Comparison of ENCODE assay signal across 30 cellular contexts in genomic region chr11:60515144-60515855, GRCh38. TPM values are rescaled to one million over a fixed set of nuclear protein-coding genes. Genes with fewer than 3 reads are reported as not detected.
"Had no signal": no experiment of that assay in that cellular context is flagged by ENCODE, and none has a peak within 500 bp of the region (broad histone marks: within the 10 kb centered on the region; RNA-seq: fewer than 3 reads in every experiment).

Gene MS4A13 (plus strand): TSS chr11:60515392. CDS start chr11:60518084, 2,692 bp downstream.

- H3K36me3 Mint-ChIP-seq: activated naive CD8-positive, alpha-beta T cell had no signal

- H3K27ac ChIP-seq: epithelial cell of prostate, esophagus squamous epithelium, pancreas, prostate gland, skin epidermis, upper lobe of left lung had no signal

- H3K9me3 ChIP-seq: pancreas, prostate gland had no signal

- H3K9me3 Mint-ChIP-seq: central memory CD8-positive, alpha-beta T cell; T-helper 2 cell treated with Interferon-gamma antibody and Interleukin-4, amounts not matched to agents 5 μg/mL and 100 μg/mL, for 36 hours had no signal

- ATAC-seq: left ventricle myocardium superior, pancreas, sciatic nerve had no signal

- H3K36me3 ChIP-seq: esophagus squamous epithelium, pancreas, prostate gland, upper lobe of left lung had no signal

- DNase-seq: activated CD4-positive, alpha-beta T cell treated with anti-CD3 and anti-CD28 coated beads for 4 hours; activated CD4-positive, alpha-beta T cell treated with anti-CD3 and anti-CD28 coated beads, Interleukin-2, amount 50 U/mL, for 4 hours; activated CD8-positive, alpha-beta memory T cell treated with anti-CD3 and anti-CD28 coated beads for 24 hours; activated effector memory CD4-positive, alpha-beta T cell treated with Interleukin-2 at 50 U/mL for 16 hours; activated naive CD4-positive, alpha-beta T cell treated with Interleukin-2 at 50 U/mL for 16 hours; anterior cingulate cortex; effector CD8-positive, alpha-beta T cell; esophagus squamous epithelium; foreskin melanocyte; islet precursor cell; left ventricle myocardium superior; mammary epithelial cell; naive B cell; retina; stimulated activated CD4-positive, alpha-beta T cell treated with anti-CD3 and anti-CD28 coated beads, Interleukin-12 subunit alpha, Interleukin-12 subunit beta, amount 100 ng/mL, for 4 hours; stimulated activated CD4-positive, alpha-beta T cell treated with anti-CD3 and anti-CD28 coated beads, Interleukin-4, amount 100 ng/mL, for 1 hour had no signal

- H3K4me1 ChIP-seq: esophagus squamous epithelium, pancreas, prostate gland had no signal

- H3K4me3 Mint-ChIP-seq: activated naive CD8-positive, alpha-beta T cell; central memory CD8-positive, alpha-beta T cell; naive B cell; stimulated activated naive CD8-positive, alpha-beta T cell treated with anti-CD3 and anti-CD28 coated beads, Interleukin-15, Interleukin-2, amounts not matched to agents 100 ng/mL and 50 ng/mL, for 24 hours; T-helper 2 cell treated with Interferon-gamma antibody and Interleukin-4, amounts not matched to agents 5 μg/mL and 100 μg/mL, for 36 hours had no signal

- H3K4me1 Mint-ChIP-seq: central memory CD8-positive, alpha-beta T cell had no signal

- H3K27me3 ChIP-seq: esophagus squamous epithelium, pancreas, upper lobe of left lung had no signal

- H3K4me3 ChIP-seq: esophagus squamous epithelium, pancreas, prostate gland, skin epidermis, upper lobe of left lung had no signal

- H3K27ac Mint-ChIP-seq: activated naive CD8-positive, alpha-beta T cell; stimulated activated naive CD8-positive, alpha-beta T cell treated with anti-CD3 and anti-CD28 coated beads, Interleukin-15, Interleukin-2, amounts not matched to agents 100 ng/mL and 50 ng/mL, for 24 hours; T-helper 2 cell treated with Interferon-gamma antibody and Interleukin-4, amounts not matched to agents 5 μg/mL and 100 μg/mL, for 36 hours had no signal

RNA-seq across cellular contexts. Expression of gene MS4A13, which starts in this region (rescaled TPM):
- total RNA-seq: bronchial epithelial cell, dermis microvascular lymphatic vessel endothelial cell, esophagus squamous epithelium, glomerular endothelial cell, left ventricle myocardium superior, mammary epithelial cell, pancreas, prostate gland, sciatic nerve, subcutaneous adipose tissue, upper lobe of left lung had no signal
